Comparison of ENCODE assay signal across 1 cellular context in the genomic region with DNA sequence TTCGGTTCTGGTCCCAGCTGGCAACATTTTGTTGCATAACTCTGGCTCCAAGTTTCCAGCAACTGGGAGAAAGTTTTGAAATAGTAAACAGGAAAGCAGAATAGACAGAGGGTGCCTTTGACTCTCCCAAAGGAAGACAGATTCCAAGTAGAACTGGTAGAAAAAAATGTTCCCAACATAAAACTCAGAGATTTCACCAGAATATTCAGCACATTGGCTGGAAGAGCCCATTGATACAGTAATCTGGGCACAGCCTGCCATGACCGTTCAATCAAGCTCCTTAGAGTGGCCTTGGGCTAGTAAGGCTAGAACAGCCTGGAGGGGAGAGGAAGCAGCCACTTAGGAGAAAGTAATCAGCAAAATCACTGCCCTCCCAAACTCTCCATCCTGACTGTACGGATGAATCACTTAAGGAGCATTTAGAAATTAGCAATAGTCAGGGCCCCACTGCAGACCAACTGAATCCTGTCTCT.
TF ChIP-seq lines count a peak whose summit lies in the region.

No MANE protein-coding gene starts in this region.

TF ChIP-seq in endothelial cell of umbilical vein, 7 proteins besides CTCF, POLR2A, EP300 and RAD21 (continued from another document):
- TF ChIP-seq EZH2 (IDR thresholded peaks at IDR 0.05; ENCODE audit: borderline replicate concordance, low read depth, low read length, severe bottlenecking) (no peak), GATA2 (IDR thresholded peaks at IDR 0.05; ENCODE audit: insufficient read depth, insufficient read length, low read depth, low read length) (peak; percentile 62), MYC (IDR thresholded peaks at IDR 0.05; ENCODE audit: low read depth, low read length) (no peak), JUN (IDR thresholded peaks at IDR 0.05; ENCODE audit: borderline replicate concordance, insufficient read depth, insufficient read length, low read depth) (no peak)
